10 cellular contexts compared by ENCODE assay signal in the genomic region with DNA sequence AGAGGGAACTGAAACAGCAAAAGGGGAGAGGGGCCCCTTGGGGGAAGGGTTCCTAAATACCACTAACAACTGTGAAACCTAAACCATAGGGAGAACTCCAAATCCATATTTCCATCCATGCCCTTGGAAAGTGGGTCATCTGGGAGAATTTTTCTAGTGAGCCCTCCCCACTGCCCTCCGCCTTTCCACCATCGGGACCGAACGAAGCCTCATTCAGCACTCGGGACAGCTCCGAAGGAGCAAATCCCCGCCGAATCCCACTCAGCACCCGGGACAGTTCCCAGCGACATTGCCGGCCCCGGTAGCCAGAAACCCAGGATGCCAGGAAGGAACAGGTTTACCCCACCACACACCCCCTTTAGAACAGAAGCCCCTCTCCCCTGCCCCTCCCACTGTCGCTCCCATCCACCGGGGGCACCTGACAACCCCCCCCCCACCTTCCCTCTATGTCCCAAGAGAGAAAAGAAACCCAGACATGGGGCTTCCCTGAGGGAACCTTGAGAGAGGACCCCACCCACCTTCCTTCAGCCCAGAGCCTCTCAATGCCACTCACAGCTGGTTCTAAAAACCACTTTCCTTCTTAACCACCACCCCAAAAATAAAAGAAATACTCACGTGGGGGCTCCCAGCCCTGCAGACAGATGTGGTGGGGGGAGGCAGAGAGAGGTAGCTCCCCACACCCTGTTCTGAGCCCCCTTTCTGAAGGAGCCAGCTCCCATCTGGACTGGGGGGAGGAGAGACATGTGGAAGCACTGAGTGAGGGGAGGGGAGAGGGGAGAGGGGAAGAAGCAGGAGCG. TPM values are rescaled to one million over a fixed set of nuclear protein-coding genes. Genes with fewer than 3 reads are reported as not detected.
DNase-seq lines count a peak whose midpoint lies in the region; ATAC-seq and TF ChIP-seq lines count a peak whose summit lies in the region.
"Had no signal": no experiment of that assay in that cellular context is flagged by ENCODE, and none has a peak within 500 bp of the region (broad histone marks: within the 10 kb centered on the region; RNA-seq: fewer than 3 reads in every experiment).

No MANE protein-coding gene starts in this region.

- H4K8ac ChIP-seq in H9 (replicated peaks; ENCODE audit: insufficient read length, low read depth, low read length), result no peak overlapping the region

- H2BK120ac ChIP-seq in H9 (ENCODE audit: low read depth, low read length, poor library complexity, severe bottlenecking), result no peak overlapping the region

- DNase-seq in H9 (peak; percentile 72), SW 1271 (lab: John Stamatoyannopoulos, UW) (peak; percentile 3 to 14), MCF 10A (ENCODE audit: unreplicated experiment) (peak; percentile 71), left colon (peak; percentile 33 to 62), NCI-H2227 treated with DMSO at 0.1 percent for 48 hours (lab: John Stamatoyannopoulos, UW) (no peak), NCI-H187 (lab: John Stamatoyannopoulos, UW) (no peak)
- peak; percentile 37 to 52 for DNase-seq in stimulated activated CD8-positive, alpha-beta memory T cell treated with anti-CD3 and anti-CD28 coated beads, Interleukin-2, amount 100 ng/mL, for 48 hours (ENCODE audit: low read depth in 2 of 2)

- H4K20me1 ChIP-seq in H9 (ENCODE audit: control insufficient read depth, insufficient read depth, insufficient read length), result peaks cover 4% of the 10 kb centered on the region

- BruUV-seq in MCF 10A (replicated peaks; lab: Mats Ljungman, UMichigan), result no TSS peak

- no peak overlapping the region for H3K4me2 ChIP-seq in H9 (ENCODE audit: insufficient read depth, insufficient read length, low read length)

- no peak overlapping the region for H3K4ac ChIP-seq in H9 (ENCODE audit: low read depth, low read length)

- POLR2A ChIA-PET in MCF 10A (lab: Yijun Ruan, JAX), result interaction anchor here (0.7 kb wide), 1 partner anchor 227 kb away, joined by 3 read pairs; no protein-coding TSS in a partner anchor

- H3K9ac ChIP-seq in H9 (ENCODE audit: extremely low read depth, insufficient read length, low read length), result no peak overlapping the region

- H3K18ac ChIP-seq in H9 (ENCODE audit: insufficient read length, low read depth, low read length), result no peak overlapping the region

- H3K79me2 ChIP-seq in H9 (ENCODE audit: insufficient read depth, low read length), result peaks cover 2% of the 10 kb centered on the region; the same call in 1 of the 2 replicates

- H3K4me1 Mint-ChIP-seq in H9 (peaks cover 36 to 67% of the 10 kb centered on the region in 2 experiments), MCF 10A (ENCODE audit: insufficient read depth, unreplicated experiment) (peaks cover 6% of the 10 kb centered on the region)

- H3K9me3 Mint-ChIP-seq in H9, result no peaks in the 10 kb centered on the region; a peak in 2 of 5 replicates
- no peaks in the 10 kb centered on the region for H3K9me3 Mint-ChIP-seq in MCF 10A (ENCODE audit: unreplicated experiment)

- H2BK20ac ChIP-seq in H9 (ENCODE audit: low read depth, low read length, poor library complexity, severe bottlenecking), result no peak overlapping the region

- WGBS in H9 (ENCODE audit: extremely low coverage, insufficient read length, low lambda C conversion rate), result no CpG with 5 or more reads among the region's 16 CpGs

- no peak overlapping the region for H3T11ph ChIP-seq in H9 (ENCODE audit: low read length)

- no peak overlapping the region for H2BK15ac ChIP-seq in H9 (ENCODE audit: low read depth, low read length)

- no peaks in the 10 kb centered on the region for H3K79me1 ChIP-seq in H9 (ENCODE audit: insufficient read depth, low read depth, low read length, poor library complexity, severe bottlenecking)

- H3K56ac ChIP-seq in H9 (ENCODE audit: insufficient read length, low read depth, low read length), result no peak overlapping the region

- H2BK5ac ChIP-seq in H9 (ENCODE audit: insufficient read length, low read length), result no peak overlapping the region

- CTCF ChIA-PET in MCF 10A (lab: Yijun Ruan, JAX), result interaction anchor here (1.6 kb wide), 1 partner anchor 73 kb away, joined by 5 read pairs; no protein-coding TSS in a partner anchor

- intact Hi-C loops in MCF 10A (cut with micrococcal nuclease), result no loop called here
- intact Hi-C loops in left colon (cut with DNase I, micrococcal nuclease), result no loop called here

- no peak overlapping the region for H3K4me3 Mint-ChIP-seq in H9
- H3K4me3 Mint-ChIP-seq in MCF 10A (ENCODE audit: unreplicated experiment), result no peak overlapping the region

- H3K4me1 ChIP-seq in H9 (ENCODE audit: insufficient read depth, low read length), result peaks cover 9% of the 10 kb centered on the region

- H3K9me3 ChIP-seq in H9 (ENCODE audit: control insufficient read depth, low read depth, low read length), result no peaks in the 10 kb centered on the region
- H3K9me3 ChIP-seq: neutrophil had no signal

- peaks cover 7% of the 10 kb centered on the region; the same call in 1 of the 2 replicates for H3K27me3 ChIP-seq in H9 (ENCODE audit: insufficient read depth, low read length)

- H2BK12ac ChIP-seq in H9 (ENCODE audit: insufficient read length, low read depth, low read length), result no peak overlapping the region

- H3K27ac Mint-ChIP-seq in H9, result peak overlapping the region in 1 of 3 experiments; percentile 66; a peak in 1 of 7 replicates
- H3K27ac Mint-ChIP-seq in MCF 10A (ENCODE audit: low read depth, unreplicated experiment), result no peak overlapping the region

- TF ChIP-seq POLR2A in GM18505 (IDR thresholded peaks at IDR 0.05; ENCODE audit: borderline replicate concordance, extremely low read depth, insufficient read depth, insufficient read length), result no peak

- H3K23ac ChIP-seq in H9 (ENCODE audit: insufficient read length, low read depth, low read length), result no peak overlapping the region

- H3K27ac ChIP-seq in H9 (ENCODE audit: insufficient read length, low read depth, low read length), result no peak overlapping the region
- H3K27ac ChIP-seq: neutrophil, SK-N-MC had no signal

- peak; percentile 48 for ATAC-seq in left colon
- no peak for ATAC-seq in GM18505 (IDR thresholded peaks at IDR 0.05; ENCODE audit: unreplicated experiment)

- no peak overlapping the region for H2AFZ ChIP-seq in H9 (ENCODE audit: low read length)

- H3K27me3 Mint-ChIP-seq in H9 (ENCODE audit: low read depth) (peaks cover 77% of the 10 kb centered on the region), MCF 10A (ENCODE audit: insufficient read depth, unreplicated experiment) (peaks cover 80% of the 10 kb centered on the region)

- no peak overlapping the region for H3K14ac ChIP-seq in H9 (ENCODE audit: insufficient read depth, low read length)

- H3K23me2 ChIP-seq in H9 (ENCODE audit: insufficient read length, low read depth, low read length, poor library complexity, severe bottlenecking), result peaks cover 10% of the 10 kb centered on the region

- no peak overlapping the region for H4K91ac ChIP-seq in H9 (ENCODE audit: insufficient read length, low read depth, low read length)

- no peaks in the 10 kb centered on the region for H3K36me3 Mint-ChIP-seq in H9 (ENCODE audit: insufficient read depth in 1 of 3, low read depth in 3 of 3)
- H3K36me3 Mint-ChIP-seq in MCF 10A (ENCODE audit: insufficient read depth, unreplicated experiment), result no peaks in the 10 kb centered on the region

- no peak overlapping the region for H4K5ac ChIP-seq in H9 (ENCODE audit: insufficient read length, low read depth, low read length)

- no peak overlapping the region for H2AK5ac ChIP-seq in H9 (ENCODE audit: insufficient read length, low read length)

- no peak for TF ChIP-seq CTCF in H9 (conservative IDR thresholded peaks at IDR 0.05)
- no peak for TF ChIP-seq CTCF in MCF 10A (IDR thresholded peaks at IDR 0.05; ENCODE audit: unreplicated experiment)

RNA-seq across cellular contexts. Expression of a gene that starts 4.5 kb away (rescaled TPM):
- 5.9 and 7.3 TPM in 2 replicates for total RNA-seq in H9 (2021)
- total RNA-seq in MCF 10A (2022), result 0.14 and 0.52 TPM in 2 replicates
- total RNA-seq in left colon, result under 1 TPM; 0.24 to 0.28 TPM

Comparison
In these comparisons a context has a peak if more than half of its experiments do, and no peak if none do; other contexts are left out.
1. DNase-seq: peak in H9 (single experiment), SW 1271 (2 of 2), MCF 10A (single experiment), left colon (2 of 2) and stimulated activated CD8-positive, alpha-beta memory T cell treated with anti-CD3 and anti-CD28 coated beads, Interleukin-2, amount 100 ng/mL, for 48 hours (2 of 2); none in NCI-H2227 treated with DMSO at 0.1 percent for 48 hours (single experiment) and NCI-H187 (0 of 2).